Comparison of ENCODE assay signal across 10 cellular contexts in the genomic region with DNA sequence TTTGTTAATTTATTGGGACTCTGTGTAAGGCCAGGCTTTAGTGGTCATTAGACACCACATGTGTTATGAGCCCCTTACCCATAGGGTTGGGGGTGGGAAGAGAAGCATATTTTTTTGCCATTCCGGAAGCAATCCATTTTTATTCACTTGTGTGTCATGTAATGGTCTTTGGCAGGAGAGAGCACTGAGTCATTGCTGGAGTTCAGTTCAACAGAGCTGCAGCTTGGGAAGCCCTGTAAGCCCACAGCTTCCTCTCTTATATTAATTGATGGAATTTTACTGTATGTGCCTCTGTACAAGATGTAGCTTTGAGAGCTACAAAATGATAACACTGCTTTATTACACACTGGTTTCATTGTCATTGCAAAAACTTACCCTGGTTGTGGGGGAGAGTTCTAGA.
A peak's percentile ranks its signal among the peaks of the same experiment; 100 is the strongest.
DNase-seq lines count a peak whose midpoint lies in the region; ATAC-seq and TF ChIP-seq lines count a peak whose summit lies in the region.
"Had no signal": no experiment of that assay in that cellular context is flagged by ENCODE, and none has a peak within 500 bp of the region (broad histone marks: within the 10 kb centered on the region; RNA-seq: fewer than 3 reads in every experiment).

No MANE protein-coding gene starts in this region.

- H3K4me3 ChIP-seq in epithelial cell of esophagus (ENCODE audit: low read length) (no peak overlapping the region), skeletal muscle cell (ENCODE audit: low read depth, low read length) (no peak overlapping the region)

- DNase-seq in GM03348 (ENCODE audit: low spot score) (peak; percentile 79), RKO (ENCODE audit: low spot score) (peak; percentile 41), epithelial cell of esophagus (ENCODE audit: low read depth) (peak; percentile 67), skeletal muscle cell (ENCODE audit: low read depth) (peak; percentile 59)
- no peak for DNase-seq in activated CD4-positive, alpha-beta T cell treated with anti-CD3 and anti-CD28 coated beads for 48 hours
- DNase-seq: activated CD4-positive, alpha-beta T cell treated with anti-CD3 and anti-CD28 coated beads, Interleukin-2, amount 50 U/mL, for 48 hours; activated naive CD4-positive, alpha-beta T cell treated with anti-CD3 and anti-CD28 coated beads for 36 hours; DMS53 had no signal

- TF ChIP-seq CTCF in epithelial cell of esophagus (IDR thresholded peaks at IDR 0.05; ENCODE audit: insufficient read depth, low read depth, low read length, missing control alignments) = no peak

- ATAC-seq in HG03095 (IDR thresholded peaks at IDR 0.05; ENCODE audit: unreplicated experiment) (no peak), HG03432 (IDR thresholded peaks at IDR 0.05; ENCODE audit: unreplicated experiment) (no peak)
